ENCODE assay signal across 8 cellular contexts in the genomic region with DNA sequence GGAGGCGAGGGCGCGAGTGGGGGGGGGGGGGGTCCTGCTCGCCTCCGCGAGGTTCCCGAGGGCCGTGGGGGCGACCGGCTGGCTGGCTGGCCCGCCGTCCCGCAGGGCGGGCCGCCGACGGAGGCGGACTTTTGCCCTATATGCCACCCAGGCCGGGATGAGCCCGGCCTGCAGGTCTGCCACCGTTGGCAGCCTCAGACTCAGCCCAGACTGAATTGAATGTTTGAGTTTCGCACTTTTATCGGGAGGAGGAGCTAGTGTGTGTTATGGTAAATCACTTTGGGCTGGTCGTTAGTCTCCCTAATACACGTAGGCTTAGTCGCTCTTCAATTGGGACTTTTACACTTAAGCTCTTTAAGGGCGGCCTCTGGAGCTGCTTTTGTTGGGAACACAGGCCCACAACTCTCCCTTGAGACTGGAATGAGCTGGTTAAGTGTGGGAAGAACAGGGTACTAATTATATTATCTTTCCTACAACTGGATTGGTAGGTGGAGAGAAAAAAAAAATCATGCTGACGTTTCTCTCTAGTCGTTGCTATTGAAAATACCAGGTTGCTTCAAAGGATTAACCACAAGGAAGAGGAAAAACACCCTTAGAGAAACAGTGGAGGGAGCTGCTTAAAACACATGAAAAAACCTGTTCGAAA. TPM values are rescaled to one million over a fixed set of nuclear protein-coding genes. Genes with fewer than 3 reads are reported as not detected.
DNase-seq lines count a peak whose midpoint lies in the region; ATAC-seq and TF ChIP-seq lines count a peak whose summit lies in the region.

No MANE protein-coding gene starts in this region.

- no peaks in the 10 kb centered on the region for H3K27me3 ChIP-seq in OCI-LY3 (ENCODE audit: low read depth, low read length)
- H3K27me3 ChIP-seq in ascending aorta: no peaks in the 10 kb centered on the region
- no peaks in the 10 kb centered on the region for H3K27me3 ChIP-seq in hepatocyte
- H3K27me3 ChIP-seq in sigmoid colon: no peaks in the 10 kb centered on the region

- peak overlapping the region; percentile 94 for H3K4me2 ChIP-seq in OCI-LY3 (ENCODE audit: low read length)
- H3K4me2 ChIP-seq in hepatocyte: peak overlapping the region; percentile 94

- peak in 1 of 4 donors; percentile 27 for TF ChIP-seq EP300 in sigmoid colon (IDR thresholded peaks at IDR 0.05)

- peak overlapping the region; percentile 96 for H3K9ac ChIP-seq in OCI-LY3 (ENCODE audit: low read length)

- H3K9me3 ChIP-seq in OCI-LY3 (ENCODE audit: insufficient read depth, low read length): no peaks in the 10 kb centered on the region
- no peaks in the 10 kb centered on the region for H3K9me3 ChIP-seq in ascending aorta
- H3K9me3 ChIP-seq in hepatocyte (ENCODE audit: low read depth): no peaks in the 10 kb centered on the region
- H3K9me3 ChIP-seq in sigmoid colon: no peaks in the 10 kb centered on the region

- H3K4me3 ChIP-seq in OCI-LY3 (ENCODE audit: low read length) (peak overlapping the region; percentile 93), ascending aorta (peak overlapping the region; percentile 66 to 74), hepatocyte (no peak overlapping the region), sigmoid colon (peak overlapping the region; percentile 18 to 90 (median 58))

- H3K27ac ChIP-seq in OCI-LY3 (ENCODE audit: low read length): peak overlapping the region; percentile 91
- H3K27ac ChIP-seq in ascending aorta: peak overlapping the region; percentile 94 to 99
- H3K27ac ChIP-seq in hepatocyte: peak overlapping the region; percentile 99
- H3K27ac ChIP-seq in sigmoid colon: peak overlapping the region; percentile 97 to 100 (median 100)

- TF ChIP-seq POLR2A in sigmoid colon (IDR thresholded peaks at IDR 0.05): peak; percentile 59 to 81

- H3K9me2 ChIP-seq in hepatocyte (replicated peaks; ENCODE audit: insufficient read depth): no peaks in the 10 kb centered on the region

- WGBS in hepatocyte (ENCODE audit: low lambda C conversion rate, missing lambda C conversion rate): 15% methylated on average over 10 of the region's 30 CpGs
- 1% methylated on average over 30 of the region's 30 CpGs for WGBS in sigmoid colon, 2 donors

- peak; percentile 18 for ATAC-seq in GM21737 (IDR thresholded peaks at IDR 0.05; ENCODE audit: unreplicated experiment)

- intact Hi-C loops in ascending aorta (cut with DNase I): loop anchor here (2.0 to 5.0 kb wide), 5 partner anchors 78 to 386 kb away; no protein-coding TSS in a partner anchor
- intact Hi-C loops in sigmoid colon (cut with DNase I): loop anchor here (2.0 to 10.0 kb wide), 6 partner anchors 71 to 361 kb away; no protein-coding TSS in a partner anchor

- H4K20me1 ChIP-seq in OCI-LY3 (ENCODE audit: insufficient read depth, low read length): peaks cover 17% of the 10 kb centered on the region
- peaks cover 12% of the 10 kb centered on the region for H4K20me1 ChIP-seq in hepatocyte (ENCODE audit: insufficient read depth, poor library complexity, severe bottlenecking)

- peaks cover 53% of the 10 kb centered on the region for H3K4me1 ChIP-seq in OCI-LY3 (ENCODE audit: low read length)
- H3K4me1 ChIP-seq in ascending aorta: peaks cover 15 to 32% of the 10 kb centered on the region in 2 donors
- H3K4me1 ChIP-seq in hepatocyte (ENCODE audit: insufficient read depth): peaks cover 37% of the 10 kb centered on the region
- peaks cover 0 to 44% (median 35%) of the 10 kb centered on the region in 4 donors for H3K4me1 ChIP-seq in sigmoid colon

- TF ChIP-seq CTCF in OCI-LY3 (IDR thresholded peaks at IDR 0.05; ENCODE audit: low read depth, low read length): peak; percentile 16; the same call in 1 of the 2 replicates
- no peak for TF ChIP-seq CTCF in ascending aorta (IDR thresholded peaks at IDR 0.05)
- TF ChIP-seq CTCF in hepatocyte (IDR thresholded peaks at IDR 0.05; ENCODE audit: poor library complexity): peak; percentile 14
- no peak for TF ChIP-seq CTCF in sigmoid colon (IDR thresholded peaks at IDR 0.05)

- DNase-seq in GDM1 (lab: John Stamatoyannopoulos, UW): peak; percentile 86
- DNase-seq in KG1 (lab: John Stamatoyannopoulos, UW): peak; percentile 81
- no peak for DNase-seq in ascending aorta (ENCODE audit: low spot score in 2 of 2)
- DNase-seq in hepatocyte (ENCODE audit: low spot score): no peak
- DNase-seq in sigmoid colon: no peak
- no peak for DNase-seq in activated effector memory CD4-positive, alpha-beta T cell treated with anti-CD3 and anti-CD28 coated beads, Interleukin-2, amount 50 U/mL, for 16 hours

- H3K36me3 ChIP-seq in OCI-LY3 (replicated peaks; ENCODE audit: low read depth, low read length): peaks cover 17% of the 10 kb centered on the region
- H3K36me3 ChIP-seq in ascending aorta: peaks cover 20 to 23% of the 10 kb centered on the region in 2 donors
- no peaks in the 10 kb centered on the region for H3K36me3 ChIP-seq in hepatocyte (replicated peaks; ENCODE audit: insufficient read depth, low read depth)
- H3K36me3 ChIP-seq in sigmoid colon: peaks cover 8 to 17% (median 13%) of the 10 kb centered on the region in 4 donors

- H3K79me2 ChIP-seq in OCI-LY3 (ENCODE audit: low read length): peaks cover 33% of the 10 kb centered on the region
- H3K79me2 ChIP-seq in hepatocyte: peaks cover 26% of the 10 kb centered on the region

- peak overlapping the region; percentile 10; the same call in 1 of the 2 replicates for H2AFZ ChIP-seq in OCI-LY3 (ENCODE audit: low read depth, low read length)
- no peak overlapping the region for H2AFZ ChIP-seq in hepatocyte

RNA-seq across cellular contexts. Expression of a gene that starts 1.3 kb away (rescaled TPM):
- total RNA-seq in ascending aorta (80.0 TPM), hepatocyte (113 and 135 TPM in 2 replicates), sigmoid colon (10 to 100 TPM; 43.8 to 80.9 (median 55.5) TPM)
- polyA plus RNA-seq in hepatocyte (65.9 and 68.2 TPM in 2 replicates), sigmoid colon (10 to 100 TPM; 39.1 to 86.9 (median 66.1) TPM)

Comparison
In these comparisons a context has a peak if more than half of its experiments do, and no peak if none do; other contexts are left out.
1. DNase-seq: peak in GDM1 (single experiment) and KG1 (single experiment); none in ascending aorta (0 of 2), hepatocyte (single experiment), sigmoid colon (single experiment) and activated effector memory CD4-positive, alpha-beta T cell treated with anti-CD3 and anti-CD28 coated beads, Interleukin-2, amount 50 U/mL, for 16 hours (single experiment).
2. CTCF ChIP-seq: peak in OCI-LY3 (single experiment) and hepatocyte (single experiment); none in ascending aorta (0 of 3) and sigmoid colon (0 of 4).
3. Peak in every context shown above with its lines, with median percentiles within 50 percentile points of each other: H3K27ac ChIP-seq.